In genomic region chrX:9844936-9845573, GRCh38 we compare ENCODE assay signal across 25 cellular contexts. TPM values are rescaled to one million over a fixed set of nuclear protein-coding genes. Genes with fewer than 3 reads are reported as not detected.
DNase-seq lines count a peak whose midpoint lies in the region; ATAC-seq, FAIRE-seq and TF ChIP-seq lines count a peak whose summit lies in the region.
"Had no signal": no experiment of that assay in that cellular context is flagged by ENCODE, and none has a peak within 500 bp of the region (broad histone marks: within the 10 kb centered on the region; RNA-seq: fewer than 3 reads in every experiment).

No MANE protein-coding gene starts in this region.

- no peak overlapping the region for H3K4me3 ChIP-seq in Caco-2 (ENCODE audit: low read depth, low read length)
- no peak overlapping the region for H3K4me3 ChIP-seq in WERI-Rb-1 (ENCODE audit: low read depth, low read length)
- H3K4me3 ChIP-seq: BLaER1 treated with 17β-estradiol and CSF1 and Interleukin-3, amounts not matched to agents 10 nM and 100 nM; GM23338; HAP-1 had no signal

- peak overlapping the region; percentile 89 for H3K27ac Mint-ChIP-seq in Caco-2 (ENCODE audit: unreplicated experiment)
- peak overlapping the region; percentile 54 for H3K27ac Mint-ChIP-seq in osteocyte (ENCODE audit: unreplicated experiment)
- no peak overlapping the region for H3K27ac Mint-ChIP-seq in activated CD8-positive, alpha-beta memory T cell treated with anti-CD3 and anti-CD28 coated beads, Interleukin-2, amount 10 ng/mL, durations not matched to agents 7 days and 5 days
- H3K27ac Mint-ChIP-seq: CD4-positive, alpha-beta T cell; GM23338 had no signal

- DNase-seq in Caco-2 (no peak), HuH-7 (ENCODE audit: low spot score) (peak; percentile 21), left colon (no peak), osteocyte (ENCODE audit: extremely low spot score, unreplicated experiment) (no peak), WERI-Rb-1 (no peak), HTR-8/SVneo (ENCODE audit: insufficient read length, low spot score) (no peak)
- no peak for DNase-seq in activated CD8-positive, alpha-beta memory T cell treated with anti-CD3 and anti-CD28 coated beads, Interleukin-2, amount 10 ng/mL, durations not matched to agents 7 days and 5 days
- DNase-seq: AML-193; CD4-positive, alpha-beta T cell; DMS53; KBM-7; MM.1S; NCI-H1048; NCI-H1417; NCI-H1694; NCI-H2029 treated with DMSO at 0.1 percent for 48 hours; NCI-H510A; NCI-H69; RPMI8226; SHP77 treated with DMSO at 0.1 percent for 48 hours had no signal

- FAIRE-seq in HTR-8/SVneo (lab: Jason Lieb, UNC) = no peak
- FAIRE-seq: A204.1, G401.6 had no signal

- H3K36me3 Mint-ChIP-seq in Caco-2 (ENCODE audit: insufficient read depth, unreplicated experiment) (peaks cover 12% of the 10 kb centered on the region), osteocyte (ENCODE audit: unreplicated experiment) (no peaks in the 10 kb centered on the region)
- no peaks in the 10 kb centered on the region for H3K36me3 Mint-ChIP-seq in activated CD8-positive, alpha-beta memory T cell treated with anti-CD3 and anti-CD28 coated beads, Interleukin-2, amount 10 ng/mL, durations not matched to agents 7 days and 5 days

- no peak overlapping the region for H3K27ac ChIP-seq in WERI-Rb-1
- H3K27ac ChIP-seq: BLaER1 treated with 17β-estradiol and CSF1 and Interleukin-3, amounts not matched to agents 10 nM and 100 nM had no signal

- H3K4me1 ChIP-seq in Caco-2 = peaks cover 53% of the 10 kb centered on the region
- H3K4me1 ChIP-seq: HAP-1 had no signal

- H3K4me3 Mint-ChIP-seq in Caco-2 (ENCODE audit: unreplicated experiment) (peak overlapping the region; percentile 49), osteocyte (ENCODE audit: unreplicated experiment) (no peak overlapping the region)
- no peak overlapping the region for H3K4me3 Mint-ChIP-seq in activated CD8-positive, alpha-beta memory T cell treated with anti-CD3 and anti-CD28 coated beads, Interleukin-2, amount 10 ng/mL, durations not matched to agents 7 days and 5 days
- H3K4me3 Mint-ChIP-seq: CD4-positive, alpha-beta T cell; GM23338 had no signal

- no peaks in the 10 kb centered on the region for H3K36me3 ChIP-seq in Caco-2 (ENCODE audit: control insufficient read depth, insufficient read depth, low read length)
- no peaks in the 10 kb centered on the region for H3K36me3 ChIP-seq in WERI-Rb-1
- H3K36me3 ChIP-seq: BLaER1 treated with 17β-estradiol and CSF1 and Interleukin-3, amounts not matched to agents 10 nM and 100 nM; HAP-1 had no signal

- intact Hi-C loops in Caco-2 (cut with micrococcal nuclease; ENCODE audit: unreplicated experiment) (loop anchor here (1.0 kb wide), 1 partner anchor 56 kb away; no protein-coding TSS in a partner anchor), left colon (cut with DNase I, micrococcal nuclease) (no loop called here)

- H3K9me3 Mint-ChIP-seq in Caco-2 (ENCODE audit: unreplicated experiment) (no peaks in the 10 kb centered on the region), osteocyte (ENCODE audit: unreplicated experiment) (peaks cover 8% of the 10 kb centered on the region)
- no peaks in the 10 kb centered on the region for H3K9me3 Mint-ChIP-seq in activated CD8-positive, alpha-beta memory T cell treated with anti-CD3 and anti-CD28 coated beads, Interleukin-2, amount 10 ng/mL, durations not matched to agents 7 days and 5 days (ENCODE audit: low read depth)
- H3K9me3 Mint-ChIP-seq: CD4-positive, alpha-beta T cell; GM23338 had no signal

- ATAC-seq in left colon = peak; percentile 16
- ATAC-seq in activated CD8-positive, alpha-beta memory T cell treated with anti-CD3 and anti-CD28 coated beads, Interleukin-2, amount 10 ng/mL, durations not matched to agents 7 days and 5 days = no peak
- ATAC-seq: GM23338 had no signal

- CTCF ChIA-PET in Caco-2 (lab: Charles Lee) = no interaction called here
- CTCF ChIA-PET in activated CD8-positive, alpha-beta memory T cell treated with anti-CD3 and anti-CD28 coated beads, Interleukin-2, amount 10 ng/mL, durations not matched to agents 7 days and 5 days (lab: Charles Lee) = no interaction called here

- POLR2A ChIA-PET in Caco-2 (lab: Charles Lee) = interaction anchor here (0.5 kb wide), 2 partner anchors 61 to 312 kb away, joined by 3 to 4 read pairs; partner anchors contain the start of gene CLCN4

- no peak for TF ChIP-seq CTCF in Caco-2 (IDR thresholded peaks at IDR 0.05; ENCODE audit: insufficient read depth in 1 of 2, low read depth in 1 of 2, low read length in 1 of 2, severe bottlenecking in 1 of 2, unreplicated experiment in 1 of 2)
- TF ChIP-seq CTCF in osteocyte (IDR thresholded peaks at IDR 0.05) = no peak
- TF ChIP-seq CTCF in WERI-Rb-1 (IDR thresholded peaks at IDR 0.05; ENCODE audit: low read depth, low read length) = no peak

- H3K27me3 ChIP-seq in Caco-2 (replicated peaks; ENCODE audit: control insufficient read depth, insufficient read depth, low read length) (no peaks in the 10 kb centered on the region), WERI-Rb-1 (ENCODE audit: insufficient read depth, low read depth, severe bottlenecking) (peaks cover 7% of the 10 kb centered on the region)

- H3K9me3 ChIP-seq in Caco-2 (no peaks in the 10 kb centered on the region), WERI-Rb-1 (ENCODE audit: severe bottlenecking) (no peaks in the 10 kb centered on the region)
- H3K9me3 ChIP-seq: BLaER1 treated with 17β-estradiol and CSF1 and Interleukin-3, amounts not matched to agents 10 nM and 100 nM; HAP-1 had no signal

- H3K27me3 Mint-ChIP-seq in Caco-2 (ENCODE audit: insufficient read depth, unreplicated experiment) (no peaks in the 10 kb centered on the region), osteocyte (ENCODE audit: unreplicated experiment) (no peaks in the 10 kb centered on the region)
- H3K27me3 Mint-ChIP-seq in activated CD8-positive, alpha-beta memory T cell treated with anti-CD3 and anti-CD28 coated beads, Interleukin-2, amount 10 ng/mL, durations not matched to agents 7 days and 5 days = peaks cover 15% of the 10 kb centered on the region

- BruUV-seq in Caco-2 (replicated peaks; lab: Mats Ljungman, UMichigan) = no TSS peak

- peaks cover 15% of the 10 kb centered on the region for H3K4me1 Mint-ChIP-seq in Caco-2 (ENCODE audit: low read depth, unreplicated experiment)
- H3K4me1 Mint-ChIP-seq in osteocyte (ENCODE audit: unreplicated experiment) = peaks cover 42% of the 10 kb centered on the region
- H3K4me1 Mint-ChIP-seq in activated CD8-positive, alpha-beta memory T cell treated with anti-CD3 and anti-CD28 coated beads, Interleukin-2, amount 10 ng/mL, durations not matched to agents 7 days and 5 days = no peaks in the 10 kb centered on the region

RNA-seq across cellular contexts. Expression of gene SHROOM2, which starts 58.8 kb away (rescaled TPM):
- total RNA-seq in Caco-2 (2022) = 12.7 and 14.2 TPM in 2 replicates
- 10 to 100 TPM in 1 of 2 donors, 1 to 10 TPM in 1; 8.1 to 10.1 TPM for total RNA-seq in left colon
- 7.5 and 8.2 TPM in 2 replicates for total RNA-seq in osteocyte
- total RNA-seq in activated CD8-positive, alpha-beta memory T cell treated with anti-CD3 and anti-CD28 coated beads, Interleukin-2, amount 10 ng/mL, durations not matched to agents 7 days and 5 days = not detected
- total RNA-seq: CD4-positive, alpha-beta T cell had no signal
